In the genomic region with DNA sequence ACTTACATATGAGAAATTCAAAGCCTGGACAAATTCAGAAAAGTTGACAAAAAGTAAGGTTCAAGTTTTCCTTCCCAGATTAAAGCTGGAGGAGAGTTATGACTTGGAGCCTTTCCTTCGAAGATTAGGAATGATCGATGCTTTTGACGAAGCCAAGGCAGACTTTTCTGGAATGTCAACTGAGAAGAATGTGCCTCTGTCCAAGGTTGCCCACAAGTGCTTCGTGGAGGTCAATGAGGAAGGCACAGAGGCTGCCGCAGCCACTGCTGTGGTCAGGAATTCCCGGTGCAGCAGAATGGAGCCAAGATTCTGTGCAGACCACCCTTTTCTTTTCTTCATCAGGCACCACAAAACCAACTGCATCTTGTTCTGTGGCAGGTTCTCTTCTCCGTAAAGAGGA, we compare ENCODE assay signal across 30 cellular contexts. TPM values are rescaled to one million over a fixed set of nuclear protein-coding genes. Genes with fewer than 3 reads are reported as not detected.
"Had no signal": no experiment of that assay in that cellular context is flagged by ENCODE, and none has a peak within 500 bp of the region (broad histone marks: within the 10 kb centered on the region; RNA-seq: fewer than 3 reads in every experiment).

No MANE protein-coding gene starts in this region.

- H3K27ac ChIP-seq: left lung, lower lobe of right lung, ovary, right atrium auricular region, tibial nerve, uterus had no signal

- DNase-seq: hippocampal formation; immature natural killer cell; kidney; left colon; left lung; lower lobe of right lung; mammary epithelial cell; mesenchymal stem cell; naive B cell; natural killer cell; ovary; stimulated activated CD4-positive, alpha-beta T cell treated with anti-CD3 and anti-CD28 coated beads, Interleukin-1b, Interleukin-23, amount 100 ng/mL, for 48 hours; stimulated activated CD4-positive, alpha-beta T cell treated with anti-CD3 and anti-CD28 coated beads, Interleukin-2, amount 100 ng/mL, for 48 hours; stimulated activated CD4-positive, alpha-beta T cell treated with anti-CD3 and anti-CD28 coated beads, Interleukin-4, amount 100 ng/mL, for 4 hours; stimulated activated CD8-positive, alpha-beta memory T cell treated with anti-CD3 and anti-CD28 coated beads, Interleukin-4, amount 100 ng/mL, for 48 hours; stimulated activated naive CD4-positive, alpha-beta T cell treated with Interleukin-2 at 50 U/mL for 16 hours; stimulated activated naive CD8-positive, alpha-beta T cell treated with anti-CD3 and anti-CD28 coated beads, Interleukin-15, amount 100 ng/mL, for 72 hours; substantia nigra; uterus had no signal

- FAIRE-seq: islet of Langerhans, kidney had no signal

- ATAC-seq: left colon; left lung; lower lobe of right lung; natural killer cell; sciatic nerve; stimulated activated memory B cell treated with anti-CD40 and anti-IgM and Interleukin-4, amounts not matched to agents 10 μg/mL and 1 μg/mL and 100 μg/mL, for 72 hours had no signal

- H3K4me2 ChIP-seq: smooth muscle cell had no signal

- H3K9me3 ChIP-seq: left lung, lower lobe of right lung, ovary, right atrium auricular region, tibial nerve, uterus had no signal

- H3K27me3 ChIP-seq: left lung, ovary, right atrium auricular region, tibial nerve, uterus had no signal

- H3K4me3 ChIP-seq: left lung, lower lobe of right lung, ovary, right atrium auricular region, smooth muscle cell, tibial nerve, uterus had no signal

- H3K36me3 ChIP-seq: ovary had no signal

- H3K4me1 ChIP-seq: left lung, lower lobe of right lung, right atrium auricular region, tibial nerve, uterus had no signal

RNA-seq across cellular contexts. Expression of a gene that starts 37.8 kb away (rescaled TPM):
- total RNA-seq: mucosa of gallbladder, natural killer cell, pulmonary artery endothelial cell, renal cortical epithelial cell, smooth muscle cell, ureter had no signal
- polyA plus RNA-seq: immature natural killer cell, neural cell had no signal
